ENCODE assay signal across 8 cellular contexts in genomic region chr10:125057158-125058001, GRCh38.
DNase-seq lines count a peak whose midpoint lies in the region; ATAC-seq and TF ChIP-seq lines count a peak whose summit lies in the region.

No MANE protein-coding gene starts in this region.

- H3K9me3 ChIP-seq in HAP-1 (no peaks in the 10 kb centered on the region), SJCRH30 (replicated peaks) (no peaks in the 10 kb centered on the region), neutrophil (no peaks in the 10 kb centered on the region)

- H3K27me3 ChIP-seq in HAP-1 (ENCODE audit: low read depth) (no peaks in the 10 kb centered on the region), SJCRH30 (no peaks in the 10 kb centered on the region), neutrophil (no peaks in the 10 kb centered on the region)

- no peak for ATAC-seq in GM18498 (IDR thresholded peaks at IDR 0.05; ENCODE audit: unreplicated experiment)
- no peak for ATAC-seq in HG03135 (IDR thresholded peaks at IDR 0.05; ENCODE audit: unreplicated experiment)

- H3K36me3 ChIP-seq in HAP-1 (replicated peaks) = peaks cover 8% of the 10 kb centered on the region
- H3K36me3 ChIP-seq in SJCRH30 = no peaks in the 10 kb centered on the region
- H3K36me3 ChIP-seq in neutrophil = peaks cover 5% of the 10 kb centered on the region

- H3K27ac ChIP-seq in SJCRH30 = peak overlapping the region; percentile 92
- peak overlapping the region; percentile 84 for H3K27ac ChIP-seq in neutrophil

- peaks cover 16% of the 10 kb centered on the region for H3K4me1 ChIP-seq in HAP-1
- H3K4me1 ChIP-seq in SJCRH30 = peaks cover 20% of the 10 kb centered on the region
- peaks cover 44 to 49% of the 10 kb centered on the region in 2 experiments for H3K4me1 ChIP-seq in neutrophil (ENCODE audit: control insufficient read depth in 1 of 2, insufficient read depth in 1 of 2, low read depth in 1 of 2, low read length in 1 of 2)

- peak; percentile 47 to 72 for DNase-seq in HAP-1 (ENCODE audit: low spot score in 2 of 2)
- peak; percentile 85 to 94 for DNase-seq in SJCRH30
- peak; percentile 97 for DNase-seq in fibroblast of the aortic adventitia (ENCODE audit: low read depth)
- no peak for DNase-seq in NCI-H1092 (lab: John Stamatoyannopoulos, UW)
- no peak for DNase-seq in activated CD4-positive, alpha-beta T cell treated with anti-CD3 and anti-CD28 coated beads, Interleukin-2, amount 50 U/mL, for 1 hour

- TF ChIP-seq CTCF in fibroblast of the aortic adventitia (IDR thresholded peaks at IDR 0.05; ENCODE audit: insufficient read depth, low read length) = no peak
- TF ChIP-seq CTCF in neutrophil (IDR thresholded peaks at IDR 0.05) = no peak

- in situ Hi-C loops in HAP-1 (cut with MboI; ENCODE audit: low sequenced_read_pairs) = no loop called here

- H3K4me3 ChIP-seq in HAP-1 (no peak overlapping the region), SJCRH30 (peak overlapping the region; percentile 12), fibroblast of the aortic adventitia (ENCODE audit: low read depth, low read length) (no peak overlapping the region), neutrophil (ENCODE audit: low read depth in 1 of 2, low read length in 1 of 2) (peak overlapping the region; percentile 19 to 40)

Comparison
In these comparisons a context has a peak if more than half of its experiments do, and no peak if none do; other contexts are left out.
1. DNase-seq: peak in HAP-1 (2 of 2), SJCRH30 (2 of 2) and fibroblast of the aortic adventitia (single experiment); none in NCI-H1092 (single experiment) and activated CD4-positive, alpha-beta T cell treated with anti-CD3 and anti-CD28 coated beads, Interleukin-2, amount 50 U/mL, for 1 hour (single experiment).
2. H3K4me3 ChIP-seq: peak in SJCRH30 (single experiment) and neutrophil (2 of 2); none in HAP-1 (single experiment) and fibroblast of the aortic adventitia (single experiment).